1 cellular context compared by ENCODE assay signal in the genomic region with DNA sequence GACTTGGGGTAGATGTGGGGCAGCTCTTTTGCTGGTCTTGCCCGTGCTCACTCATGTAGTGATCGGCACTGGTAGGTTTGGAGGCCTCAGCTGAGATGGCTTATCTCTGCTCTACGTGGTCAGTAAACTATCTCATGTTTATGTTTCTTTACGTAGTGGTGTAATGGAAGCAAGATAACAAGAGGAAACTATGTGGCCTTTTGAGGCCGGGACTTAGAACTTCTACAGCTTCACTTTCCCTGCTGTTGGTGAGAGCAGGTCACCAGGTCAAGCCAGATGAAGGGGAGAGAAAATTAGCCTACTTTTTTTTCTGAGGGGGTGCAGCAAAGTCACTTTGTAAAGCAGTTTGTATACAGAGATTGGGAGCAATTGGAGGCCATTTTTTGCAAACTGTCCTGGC.
TF ChIP-seq lines count a peak whose summit lies in the region.

No MANE protein-coding gene starts in this region.

TF ChIP-seq in HepG2, 621 proteins besides CTCF, POLR2A, EP300 and RAD21 (continued from another document and continues in another):
- no peak for TF ChIP-seq ZNF775 (CRISPR knock-in tag; IDR thresholded peaks at IDR 0.05; ENCODE audit: borderline replicate concordance)
- no peak for TF ChIP-seq FOXA1 (IDR thresholded peaks at IDR 0.05)
- TF ChIP-seq FOXA1 (CRISPR knock-in tag; IDR thresholded peaks at IDR 0.05): peak; percentile 89
- TF ChIP-seq ZBTB7B (CRISPR knock-in tag; IDR thresholded peaks at IDR 0.05): peak; percentile 63
- TF ChIP-seq, protein P1, sequence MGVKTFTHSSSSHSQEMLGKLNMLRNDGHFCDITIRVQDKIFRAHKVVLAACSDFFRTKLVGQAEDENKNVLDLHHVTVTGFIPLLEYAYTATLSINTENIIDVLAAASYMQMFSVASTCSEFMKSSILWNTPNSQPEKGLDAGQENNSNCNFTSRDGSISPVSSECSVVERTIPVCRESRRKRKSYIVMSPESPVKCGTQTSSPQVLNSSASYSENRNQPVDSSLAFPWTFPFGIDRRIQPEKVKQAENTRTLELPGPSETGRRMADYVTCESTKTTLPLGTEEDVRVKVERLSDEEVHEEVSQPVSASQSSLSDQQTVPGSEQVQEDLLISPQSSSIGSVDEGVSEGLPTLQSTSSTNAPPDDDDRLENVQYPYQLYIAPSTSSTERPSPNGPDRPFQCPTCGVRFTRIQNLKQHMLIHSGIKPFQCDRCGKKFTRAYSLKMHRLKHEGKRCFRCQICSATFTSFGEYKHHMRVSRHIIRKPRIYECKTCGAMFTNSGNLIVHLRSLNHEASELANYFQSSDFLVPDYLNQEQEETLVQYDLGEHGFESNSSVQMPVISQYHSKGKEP (CRISPR knock-in tag; IDR thresholded peaks at IDR 0.05): no peak
- TF ChIP-seq CBX2 (IDR thresholded peaks at IDR 0.05; ENCODE audit: low read depth, low read length): no peak
- no peak for TF ChIP-seq CBX2 (CRISPR knock-in tag; IDR thresholded peaks at IDR 0.05; ENCODE audit: low read depth)
- TF ChIP-seq, protein P2, sequence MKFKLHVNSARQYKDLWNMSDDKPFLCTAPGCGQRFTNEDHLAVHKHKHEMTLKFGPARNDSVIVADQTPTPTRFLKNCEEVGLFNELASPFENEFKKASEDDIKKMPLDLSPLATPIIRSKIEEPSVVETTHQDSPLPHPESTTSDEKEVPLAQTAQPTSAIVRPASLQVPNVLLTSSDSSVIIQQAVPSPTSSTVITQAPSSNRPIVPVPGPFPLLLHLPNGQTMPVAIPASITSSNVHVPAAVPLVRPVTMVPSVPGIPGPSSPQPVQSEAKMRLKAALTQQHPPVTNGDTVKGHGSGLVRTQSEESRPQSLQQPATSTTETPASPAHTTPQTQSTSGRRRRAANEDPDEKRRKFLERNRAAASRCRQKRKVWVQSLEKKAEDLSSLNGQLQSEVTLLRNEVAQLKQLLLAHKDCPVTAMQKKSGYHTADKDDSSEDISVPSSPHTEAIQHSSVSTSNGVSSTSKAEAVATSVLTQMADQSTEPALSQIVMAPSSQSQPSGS (CRISPR knock-in tag; IDR thresholded peaks at IDR 0.05): peak; percentile 92
- no peak; the same call in 1 of the 2 replicates for TF ChIP-seq ZNF556 (CRISPR knock-in tag; IDR thresholded peaks at IDR 0.05; ENCODE audit: borderline replicate concordance)
- TF ChIP-seq, protein P3, sequence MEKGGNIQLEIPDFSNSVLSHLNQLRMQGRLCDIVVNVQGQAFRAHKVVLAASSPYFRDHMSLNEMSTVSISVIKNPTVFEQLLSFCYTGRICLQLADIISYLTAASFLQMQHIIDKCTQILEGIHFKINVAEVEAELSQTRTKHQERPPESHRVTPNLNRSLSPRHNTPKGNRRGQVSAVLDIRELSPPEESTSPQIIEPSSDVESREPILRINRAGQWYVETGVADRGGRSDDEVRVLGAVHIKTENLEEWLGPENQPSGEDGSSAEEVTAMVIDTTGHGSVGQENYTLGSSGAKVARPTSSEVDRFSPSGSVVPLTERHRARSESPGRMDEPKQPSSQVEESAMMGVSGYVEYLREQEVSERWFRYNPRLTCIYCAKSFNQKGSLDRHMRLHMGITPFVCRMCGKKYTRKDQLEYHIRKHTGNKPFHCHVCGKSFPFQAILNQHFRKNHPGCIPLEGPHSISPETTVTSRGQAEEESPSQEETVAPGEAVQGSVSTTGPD (CRISPR knock-in tag; IDR thresholded peaks at IDR 0.05): 0 out of 2 replicates have a peak, but pooled peaks have one; percentile 29
- no peak for TF ChIP-seq ZNF619 (CRISPR knock-in tag; IDR thresholded peaks at IDR 0.05)
- no peak for TF ChIP-seq RAD51 (IDR thresholded peaks at IDR 0.05; ENCODE audit: borderline replicate concordance)
- TF ChIP-seq, protein P4, sequence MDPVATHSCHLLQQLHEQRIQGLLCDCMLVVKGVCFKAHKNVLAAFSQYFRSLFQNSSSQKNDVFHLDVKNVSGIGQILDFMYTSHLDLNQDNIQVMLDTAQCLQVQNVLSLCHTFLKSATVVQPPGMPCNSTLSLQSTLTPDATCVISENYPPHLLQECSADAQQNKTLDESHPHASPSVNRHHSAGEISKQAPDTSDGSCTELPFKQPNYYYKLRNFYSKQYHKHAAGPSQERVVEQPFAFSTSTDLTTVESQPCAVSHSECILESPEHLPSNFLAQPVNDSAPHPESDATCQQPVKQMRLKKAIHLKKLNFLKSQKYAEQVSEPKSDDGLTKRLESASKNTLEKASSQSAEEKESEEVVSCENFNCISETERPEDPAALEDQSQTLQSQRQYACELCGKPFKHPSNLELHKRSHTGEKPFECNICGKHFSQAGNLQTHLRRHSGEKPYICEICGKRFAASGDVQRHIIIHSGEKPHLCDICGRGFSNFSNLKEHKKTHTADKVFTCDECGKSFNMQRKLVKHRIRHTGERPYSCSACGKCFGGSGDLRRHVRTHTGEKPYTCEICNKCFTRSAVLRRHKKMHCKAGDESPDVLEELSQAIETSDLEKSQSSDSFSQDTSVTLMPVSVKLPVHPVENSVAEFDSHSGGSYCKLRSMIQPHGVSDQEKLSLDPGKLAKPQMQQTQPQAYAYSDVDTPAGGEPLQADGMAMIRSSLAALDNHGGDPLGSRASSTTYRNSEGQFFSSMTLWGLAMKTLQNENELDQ (CRISPR knock-in tag; IDR thresholded peaks at IDR 0.05; ENCODE audit: borderline replicate concordance): no peak
- no peak for TF ChIP-seq ZFP1 (CRISPR knock-in tag; IDR thresholded peaks at IDR 0.05)
- TF ChIP-seq, protein P5, sequence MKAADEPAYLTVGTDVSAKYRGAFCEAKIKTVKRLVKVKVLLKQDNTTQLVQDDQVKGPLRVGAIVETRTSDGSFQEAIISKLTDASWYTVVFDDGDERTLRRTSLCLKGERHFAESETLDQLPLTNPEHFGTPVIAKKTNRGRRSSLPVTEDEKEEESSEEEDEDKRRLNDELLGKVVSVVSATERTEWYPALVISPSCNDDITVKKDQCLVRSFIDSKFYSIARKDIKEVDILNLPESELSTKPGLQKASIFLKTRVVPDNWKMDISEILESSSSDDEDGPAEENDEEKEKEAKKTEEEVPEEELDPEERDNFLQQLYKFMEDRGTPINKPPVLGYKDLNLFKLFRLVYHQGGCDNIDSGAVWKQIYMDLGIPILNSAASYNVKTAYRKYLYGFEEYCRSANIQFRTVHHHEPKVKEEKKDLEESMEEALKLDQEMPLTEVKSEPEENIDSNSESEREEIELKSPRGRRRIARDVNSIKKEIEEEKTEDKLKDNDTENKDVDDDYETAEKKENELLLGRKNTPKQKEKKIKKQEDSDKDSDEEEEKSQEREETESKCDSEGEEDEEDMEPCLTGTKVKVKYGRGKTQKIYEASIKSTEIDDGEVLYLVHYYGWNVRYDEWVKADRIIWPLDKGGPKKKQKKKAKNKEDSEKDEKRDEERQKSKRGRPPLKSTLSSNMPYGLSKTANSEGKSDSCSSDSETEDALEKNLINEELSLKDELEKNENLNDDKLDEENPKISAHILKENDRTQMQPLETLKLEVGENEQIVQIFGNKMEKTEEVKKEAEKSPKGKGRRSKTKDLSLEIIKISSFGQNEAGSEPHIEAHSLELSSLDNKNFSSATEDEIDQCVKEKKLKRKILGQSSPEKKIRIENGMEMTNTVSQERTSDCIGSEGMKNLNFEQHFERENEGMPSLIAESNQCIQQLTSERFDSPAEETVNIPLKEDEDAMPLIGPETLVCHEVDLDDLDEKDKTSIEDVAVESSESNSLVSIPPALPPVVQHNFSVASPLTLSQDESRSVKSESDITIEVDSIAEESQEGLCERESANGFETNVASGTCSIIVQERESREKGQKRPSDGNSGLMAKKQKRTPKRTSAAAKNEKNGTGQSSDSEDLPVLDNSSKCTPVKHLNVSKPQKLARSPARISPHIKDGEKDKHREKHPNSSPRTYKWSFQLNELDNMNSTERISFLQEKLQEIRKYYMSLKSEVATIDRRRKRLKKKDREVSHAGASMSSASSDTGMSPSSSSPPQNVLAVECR (CRISPR knock-in tag; IDR thresholded peaks at IDR 0.05; ENCODE audit: borderline replicate concordance): peak; percentile 43; the same call in 1 of the 2 replicates
- no peak for TF ChIP-seq PCBP1 (IDR thresholded peaks at IDR 0.05; ENCODE audit: borderline replicate concordance, low read depth, low read length)
- no peak for TF ChIP-seq TARDBP (CRISPR knock-in tag; IDR thresholded peaks at IDR 0.05)
- TF ChIP-seq KLF11 (CRISPR knock-in tag; IDR thresholded peaks at IDR 0.05): no peak
- TF ChIP-seq, protein P6, sequence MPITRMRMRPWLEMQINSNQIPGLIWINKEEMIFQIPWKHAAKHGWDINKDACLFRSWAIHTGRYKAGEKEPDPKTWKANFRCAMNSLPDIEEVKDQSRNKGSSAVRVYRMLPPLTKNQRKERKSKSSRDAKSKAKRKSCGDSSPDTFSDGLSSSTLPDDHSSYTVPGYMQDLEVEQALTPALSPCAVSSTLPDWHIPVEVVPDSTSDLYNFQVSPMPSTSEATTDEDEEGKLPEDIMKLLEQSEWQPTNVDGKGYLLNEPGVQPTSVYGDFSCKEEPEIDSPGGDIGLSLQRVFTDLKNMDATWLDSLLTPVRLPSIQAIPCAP (CRISPR knock-in tag; IDR thresholded peaks at IDR 0.05; ENCODE audit: low read depth): no peak
- no peak for TF ChIP-seq ZNF572 (CRISPR knock-in tag; IDR thresholded peaks at IDR 0.05)
- TF ChIP-seq NR2C2 (CRISPR knock-in tag; IDR thresholded peaks at IDR 0.05; ENCODE audit: borderline replicate concordance): no peak
- no peak for TF ChIP-seq TOPORS (CRISPR knock-in tag; IDR thresholded peaks at IDR 0.05)
- TF ChIP-seq, protein P7, sequence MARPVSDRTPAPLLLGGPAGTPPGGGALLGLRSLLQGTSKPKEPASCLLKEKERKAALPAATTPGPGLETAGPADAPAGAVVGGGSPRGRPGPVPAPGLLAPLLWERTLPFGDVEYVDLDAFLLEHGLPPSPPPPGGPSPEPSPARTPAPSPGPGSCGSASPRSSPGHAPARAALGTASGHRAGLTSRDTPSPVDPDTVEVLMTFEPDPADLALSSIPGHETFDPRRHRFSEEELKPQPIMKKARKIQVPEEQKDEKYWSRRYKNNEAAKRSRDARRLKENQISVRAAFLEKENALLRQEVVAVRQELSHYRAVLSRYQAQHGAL (CRISPR knock-in tag; IDR thresholded peaks at IDR 0.05; ENCODE audit: not compliant biosample characterization): no peak
- no peak for TF ChIP-seq SP5 (CRISPR knock-in tag; IDR thresholded peaks at IDR 0.05; ENCODE audit: borderline replicate concordance, low read depth)
- peak in 1 of 2 experiments; percentile 31; a peak in 1 of 4 replicates for TF ChIP-seq KLF16 (CRISPR knock-in tag; IDR thresholded peaks at IDR 0.05)
- no peak for TF ChIP-seq PHB2 (IDR thresholded peaks at IDR 0.05; ENCODE audit: partially characterized antibody)
- peak; percentile 38 for TF ChIP-seq RCOR2 (CRISPR knock-in tag; IDR thresholded peaks at IDR 0.05)
- TF ChIP-seq IKZF4 (CRISPR knock-in tag; IDR thresholded peaks at IDR 0.05; ENCODE audit: borderline replicate concordance, low read depth, not compliant biosample characterization): no peak
- no peak for TF ChIP-seq CC2D1A (CRISPR knock-in tag; IDR thresholded peaks at IDR 0.05)
- peak; percentile 67; the same call in 1 of the 2 replicates for TF ChIP-seq TGIF2 (CRISPR knock-in tag; IDR thresholded peaks at IDR 0.05)
- TF ChIP-seq CBX5 (CRISPR knock-in tag; IDR thresholded peaks at IDR 0.05; ENCODE audit: borderline replicate concordance): no peak
- TF ChIP-seq ZNF296 (CRISPR knock-in tag; conservative IDR thresholded peaks at IDR 0.05): no peak
- TF ChIP-seq, protein P8, sequence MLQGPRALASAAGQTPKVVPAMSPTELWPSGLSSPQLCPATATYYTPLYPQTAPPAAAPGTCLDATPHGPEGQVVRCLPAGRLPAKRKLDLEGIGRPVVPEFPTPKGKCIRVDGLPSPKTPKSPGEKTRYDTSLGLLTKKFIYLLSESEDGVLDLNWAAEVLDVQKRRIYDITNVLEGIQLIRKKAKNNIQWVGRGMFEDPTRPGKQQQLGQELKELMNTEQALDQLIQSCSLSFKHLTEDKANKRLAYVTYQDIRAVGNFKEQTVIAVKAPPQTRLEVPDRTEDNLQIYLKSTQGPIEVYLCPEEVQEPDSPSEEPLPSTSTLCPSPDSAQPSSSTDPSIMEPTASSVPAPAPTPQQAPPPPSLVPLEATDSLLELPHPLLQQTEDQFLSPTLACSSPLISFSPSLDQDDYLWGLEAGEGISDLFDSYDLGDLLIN (CRISPR knock-in tag; IDR thresholded peaks at IDR 0.05; ENCODE audit: borderline replicate concordance): no peak
- TF ChIP-seq, protein P9, sequence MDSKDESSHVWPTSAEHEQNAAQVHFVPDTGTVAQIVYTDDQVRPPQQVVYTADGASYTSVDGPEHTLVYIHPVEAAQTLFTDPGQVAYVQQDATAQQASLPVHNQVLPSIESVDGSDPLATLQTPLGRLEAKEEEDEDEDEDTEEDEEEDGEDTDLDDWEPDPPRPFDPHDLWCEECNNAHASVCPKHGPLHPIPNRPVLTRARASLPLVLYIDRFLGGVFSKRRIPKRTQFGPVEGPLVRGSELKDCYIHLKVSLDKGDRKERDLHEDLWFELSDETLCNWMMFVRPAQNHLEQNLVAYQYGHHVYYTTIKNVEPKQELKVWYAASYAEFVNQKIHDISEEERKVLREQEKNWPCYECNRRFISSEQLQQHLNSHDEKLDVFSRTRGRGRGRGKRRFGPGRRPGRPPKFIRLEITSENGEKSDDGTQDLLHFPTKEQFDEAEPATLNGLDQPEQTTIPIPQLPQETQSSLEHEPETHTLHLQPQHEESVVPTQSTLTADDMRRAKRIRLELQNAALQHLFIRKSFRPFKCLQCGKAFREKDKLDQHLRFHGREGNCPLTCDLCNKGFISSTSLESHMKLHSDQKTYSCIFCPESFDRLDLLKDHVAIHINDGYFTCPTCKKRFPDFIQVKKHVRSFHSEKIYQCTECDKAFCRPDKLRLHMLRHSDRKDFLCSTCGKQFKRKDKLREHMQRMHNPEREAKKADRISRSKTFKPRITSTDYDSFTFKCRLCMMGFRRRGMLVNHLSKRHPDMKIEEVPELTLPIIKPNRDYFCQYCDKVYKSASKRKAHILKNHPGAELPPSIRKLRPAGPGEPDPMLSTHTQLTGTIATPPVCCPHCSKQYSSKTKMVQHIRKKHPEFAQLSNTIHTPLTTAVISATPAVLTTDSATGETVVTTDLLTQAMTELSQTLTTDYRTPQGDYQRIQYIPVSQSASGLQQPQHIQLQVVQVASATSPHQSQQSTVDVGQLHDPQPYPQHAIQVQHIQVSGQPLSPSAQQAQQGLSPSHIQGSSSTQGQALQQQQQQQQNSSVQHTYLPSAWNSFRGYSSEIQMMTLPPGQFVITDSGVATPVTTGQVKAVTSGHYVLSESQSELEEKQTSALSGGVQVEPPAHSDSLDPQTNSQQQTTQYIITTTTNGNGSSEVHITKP (CRISPR knock-in tag; IDR thresholded peaks at IDR 0.05; ENCODE audit: low read depth): 0 out of 2 replicates have a peak, but pooled peaks have one; percentile 17
- peak; percentile 78; the same call in 1 of the 2 replicates for TF ChIP-seq ZNF292 (CRISPR knock-in tag; IDR thresholded peaks at IDR 0.05; ENCODE audit: borderline replicate concordance, low read depth)
- TF ChIP-seq, protein P10, sequence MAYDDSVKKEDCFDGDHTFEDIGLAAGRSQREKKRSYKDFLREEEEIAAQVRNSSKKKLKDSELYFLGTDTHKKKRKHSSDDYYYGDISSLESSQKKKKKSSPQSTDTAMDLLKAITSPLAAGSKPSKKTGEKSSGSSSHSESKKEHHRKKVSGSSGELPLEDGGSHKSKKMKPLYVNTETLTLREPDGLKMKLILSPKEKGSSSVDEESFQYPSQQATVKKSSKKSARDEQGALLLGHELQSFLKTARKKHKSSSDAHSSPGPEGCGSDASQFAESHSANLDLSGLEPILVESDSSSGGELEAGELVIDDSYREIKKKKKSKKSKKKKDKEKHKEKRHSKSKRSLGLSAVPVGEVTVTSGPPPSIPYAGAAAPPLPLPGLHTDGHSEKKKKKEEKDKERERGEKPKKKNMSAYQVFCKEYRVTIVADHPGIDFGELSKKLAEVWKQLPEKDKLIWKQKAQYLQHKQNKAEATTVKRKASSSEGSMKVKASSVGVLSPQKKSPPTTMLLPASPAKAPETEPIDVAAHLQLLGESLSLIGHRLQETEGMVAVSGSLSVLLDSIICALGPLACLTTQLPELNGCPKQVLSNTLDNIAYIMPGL (CRISPR knock-in tag; IDR thresholded peaks at IDR 0.05; ENCODE audit: borderline replicate concordance in 1 of 2, low read depth in 1 of 2): no peak; a peak in 1 of 4 replicates
- no peak for TF ChIP-seq ZNF138 (CRISPR knock-in tag; IDR thresholded peaks at IDR 0.05; ENCODE audit: low read depth)
- no peak for TF ChIP-seq ZNF350 (CRISPR knock-in tag; IDR thresholded peaks at IDR 0.05; ENCODE audit: borderline replicate concordance, low read depth)
